Comparison of ENCODE assay signal across 15 cellular contexts in the genomic region with DNA sequence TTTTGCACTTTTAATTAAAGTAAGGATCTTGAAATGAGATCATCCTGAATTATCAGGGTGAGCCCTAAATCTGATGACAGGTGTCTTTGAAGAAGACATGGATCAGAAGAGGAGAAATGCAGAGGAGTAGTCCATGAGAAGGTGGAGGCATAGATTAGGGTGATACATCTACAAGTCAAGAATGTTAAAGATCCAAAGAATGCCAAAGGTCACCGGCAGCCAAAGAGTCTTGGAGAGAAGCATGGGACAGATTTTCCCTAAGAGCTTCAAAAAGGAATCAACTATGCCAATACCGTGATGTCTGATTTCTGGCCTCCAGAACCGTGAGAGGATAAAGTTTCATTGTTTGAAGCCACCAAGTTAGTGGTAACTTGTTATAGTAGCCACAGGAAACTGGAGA. TPM values are rescaled to one million over a fixed set of nuclear protein-coding genes. Genes with fewer than 3 reads are reported as not detected.
A peak's percentile ranks its signal among the peaks of the same experiment; 100 is the strongest.
DNase-seq lines count a peak whose midpoint lies in the region; ATAC-seq and TF ChIP-seq lines count a peak whose summit lies in the region.
"Had no signal": no experiment of that assay in that cellular context is flagged by ENCODE, and none has a peak within 500 bp of the region (broad histone marks: within the 10 kb centered on the region; RNA-seq: fewer than 3 reads in every experiment).

No MANE protein-coding gene starts in this region.

- no peak overlapping the region for H4K8ac ChIP-seq in mesendoderm (ENCODE audit: low read depth, low read length)

- H3K36me3 ChIP-seq in Caco-2 (ENCODE audit: control insufficient read depth, insufficient read depth, low read length) (no peaks in the 10 kb centered on the region), GM23338 (ENCODE audit: insufficient read depth) (no peaks in the 10 kb centered on the region), mesendoderm (ENCODE audit: control insufficient read depth, insufficient read depth, low read length) (no peaks in the 10 kb centered on the region)
- H3K36me3 ChIP-seq: BLaER1 treated with 17β-estradiol and CSF1 and Interleukin-3, amounts not matched to agents 10 nM and 100 nM; HAP-1 had no signal

- H4K20me1 ChIP-seq in GM23338 (replicated peaks; ENCODE audit: insufficient read depth) = no peaks in the 10 kb centered on the region
- H4K20me1 ChIP-seq: BLaER1 treated with 17β-estradiol and CSF1 and Interleukin-3, amounts not matched to agents 10 nM and 100 nM had no signal

- H3K56ac ChIP-seq in mesendoderm (ENCODE audit: low read length) = no peak overlapping the region

- POLR2A ChIA-PET in Caco-2 (lab: Charles Lee) (no interaction called here), WTC11 (lab: Charles Lee) (no interaction called here)

- H3F3A ChIP-seq in GM23338 (replicated peaks; ENCODE audit: low read depth) = no peaks in the 10 kb centered on the region

- H3K27ac ChIP-seq in GM23338 (ENCODE audit: low read depth) (no peak overlapping the region), mesendoderm (ENCODE audit: low read depth, low read length) (no peak overlapping the region)
- H3K27ac ChIP-seq: BLaER1 treated with 17β-estradiol and CSF1 and Interleukin-3, amounts not matched to agents 10 nM and 100 nM had no signal

- intact Hi-C loops in Caco-2 (cut with micrococcal nuclease; ENCODE audit: unreplicated experiment) = loop anchor here (10.0 kb wide), 1 partner anchor 555 kb away; no protein-coding TSS in a partner anchor

- H3K9ac ChIP-seq in mesendoderm (ENCODE audit: low read length) = no peak overlapping the region
- H3K9ac ChIP-seq: BLaER1 treated with 17β-estradiol and CSF1 and Interleukin-3, amounts not matched to agents 10 nM and 100 nM had no signal

- no peak overlapping the region for H2BK120ac ChIP-seq in mesendoderm (ENCODE audit: low read depth, low read length)

- WGBS in mesendoderm (ENCODE audit: extremely low coverage, insufficient coverage, low lambda C conversion rate) = no CpG with 5 or more reads among the region's 3 CpGs

- no peak overlapping the region for H4K5ac ChIP-seq in mesendoderm (ENCODE audit: low read length)

- H3K27ac Mint-ChIP-seq in Caco-2 (ENCODE audit: unreplicated experiment) (no peak overlapping the region), GM23338 (no peak overlapping the region), WTC11 (no peak overlapping the region)
- H3K27ac Mint-ChIP-seq: B cell; CD8-positive, alpha-beta T cell had no signal

- no peak for TF ChIP-seq CTCF in Caco-2 (IDR thresholded peaks at IDR 0.05; ENCODE audit: insufficient read depth in 1 of 2, low read depth in 1 of 2, low read length in 1 of 2, severe bottlenecking in 1 of 2, unreplicated experiment in 1 of 2)
- no peak for TF ChIP-seq CTCF in GM23338 (conservative IDR thresholded peaks at IDR 0.05; ENCODE audit: low read depth in 2 of 2)
- TF ChIP-seq CTCF in WTC11 (IDR thresholded peaks at IDR 0.05) = no peak

- CTCF ChIA-PET in Caco-2 (lab: Charles Lee) (no interaction called here), WTC11 (lab: Charles Lee) (no interaction called here)

- H3K9me3 ChIP-seq in Caco-2 = peaks cover 5% of the 10 kb centered on the region; the same call in 1 of the 2 replicates
- H3K9me3 ChIP-seq: BLaER1 treated with 17β-estradiol and CSF1 and Interleukin-3, amounts not matched to agents 10 nM and 100 nM; HAP-1 had no signal

- H3K4me3 ChIP-seq in Caco-2 (ENCODE audit: low read depth, low read length) (no peak overlapping the region), GM23338 (no peak overlapping the region), mesendoderm (ENCODE audit: low read length) (no peak overlapping the region)
- H3K4me3 ChIP-seq: BLaER1 treated with 17β-estradiol and CSF1 and Interleukin-3, amounts not matched to agents 10 nM and 100 nM; HAP-1 had no signal

- H3K36me3 Mint-ChIP-seq in Caco-2 (ENCODE audit: insufficient read depth, unreplicated experiment) (peaks cover 9% of the 10 kb centered on the region), GM23338 (ENCODE audit: low read depth) (no peaks in the 10 kb centered on the region), WTC11 (no peaks in the 10 kb centered on the region)
- H3K36me3 Mint-ChIP-seq: CD8-positive, alpha-beta T cell had no signal

- H3K27me3 ChIP-seq in Caco-2 (replicated peaks; ENCODE audit: control insufficient read depth, insufficient read depth, low read length) = no peaks in the 10 kb centered on the region
- no peaks in the 10 kb centered on the region for H3K27me3 ChIP-seq in GM23338 (ENCODE audit: insufficient read depth)
- no peaks in the 10 kb centered on the region for H3K27me3 ChIP-seq in mesendoderm (ENCODE audit: insufficient read depth, low read length, poor library complexity)
- H3K27me3 ChIP-seq: BLaER1 treated with 17β-estradiol and CSF1 and Interleukin-3, amounts not matched to agents 10 nM and 100 nM had no signal

- H3K4me3 Mint-ChIP-seq in Caco-2 (ENCODE audit: unreplicated experiment) = no peak overlapping the region
- no peak overlapping the region for H3K4me3 Mint-ChIP-seq in GM23338
- no peak overlapping the region for H3K4me3 Mint-ChIP-seq in WTC11
- H3K4me3 Mint-ChIP-seq: B cell; CD8-positive, alpha-beta T cell had no signal

- H3K4ac ChIP-seq in mesendoderm (ENCODE audit: low read depth, low read length) = no peak overlapping the region

- BruUV-seq in Caco-2 (replicated peaks; lab: Mats Ljungman, UMichigan) = no TSS peak

- H3K4me2 ChIP-seq in GM23338 = no peak overlapping the region
- H3K4me2 ChIP-seq in mesendoderm (ENCODE audit: low read length) = no peak overlapping the region
- H3K4me2 ChIP-seq: BLaER1 treated with 17β-estradiol and CSF1 and Interleukin-3, amounts not matched to agents 10 nM and 100 nM had no signal

- DNase-seq in Caco-2 (peak; percentile 9 to 35), GM23338 (ENCODE audit: low spot score) (peak; percentile 18), WTC11 (ENCODE audit: low spot score) (no peak), mesendoderm (peak; percentile 65), dedifferentiated amniotic fluid mesenchymal stem cell (ENCODE audit: extremely low spot score) (no peak), NCI-H2196 (lab: John Stamatoyannopoulos, UW; ENCODE audit: unreplicated experiment) (no peak)
- DNase-seq: CD8-positive, alpha-beta T cell; GDM1 had no signal

- H3K4me1 Mint-ChIP-seq in Caco-2 (ENCODE audit: low read depth, unreplicated experiment) (peaks cover 7% of the 10 kb centered on the region), GM23338 (no peaks in the 10 kb centered on the region), WTC11 (peaks cover 4% of the 10 kb centered on the region; the same call in 1 of the 2 replicates)
- H3K4me1 Mint-ChIP-seq: B cell had no signal

- ATAC-seq in GM23338 (no peak), WTC11 (peak; percentile 49), HG03135 (IDR thresholded peaks at IDR 0.05; ENCODE audit: unreplicated experiment) (no peak)
- ATAC-seq: CD8-positive, alpha-beta T cell had no signal

- no peak overlapping the region for H3K23ac ChIP-seq in mesendoderm (ENCODE audit: low read length)

- H3K79me2 ChIP-seq in GM23338 (replicated peaks; ENCODE audit: insufficient read depth) (no peaks in the 10 kb centered on the region), mesendoderm (ENCODE audit: control insufficient read depth, insufficient read depth, low read length) (no peaks in the 10 kb centered on the region)

- no peak overlapping the region for H2AFZ ChIP-seq in GM23338

- H2BK5ac ChIP-seq in mesendoderm (ENCODE audit: low read length) = no peak overlapping the region

- H2BK15ac ChIP-seq in mesendoderm (replicated peaks; ENCODE audit: low read depth) = no peak overlapping the region

- no peak overlapping the region for H3K18ac ChIP-seq in mesendoderm (ENCODE audit: low read length)

- H3K9me3 Mint-ChIP-seq in Caco-2 (ENCODE audit: unreplicated experiment) = peaks cover 14% of the 10 kb centered on the region
- no peaks in the 10 kb centered on the region for H3K9me3 Mint-ChIP-seq in GM23338
- H3K9me3 Mint-ChIP-seq in WTC11 = peaks cover 6% of the 10 kb centered on the region; the same call in 1 of the 2 replicates

- H2AK5ac ChIP-seq in mesendoderm (ENCODE audit: low read length) = no peak overlapping the region

- H3K27me3 Mint-ChIP-seq in Caco-2 (ENCODE audit: insufficient read depth, unreplicated experiment) (no peaks in the 10 kb centered on the region), GM23338 (ENCODE audit: insufficient read depth, low read depth, poor library complexity) (no peaks in the 10 kb centered on the region), WTC11 (ENCODE audit: low read depth) (no peaks in the 10 kb centered on the region)
- H3K27me3 Mint-ChIP-seq: B cell had no signal

- H3K4me1 ChIP-seq in Caco-2 (no peaks in the 10 kb centered on the region; the same call in 1 of the 2 replicates), GM23338 (ENCODE audit: insufficient read depth) (no peaks in the 10 kb centered on the region), mesendoderm (ENCODE audit: control insufficient read depth, low read depth, low read length) (no peaks in the 10 kb centered on the region)
- H3K4me1 ChIP-seq: BLaER1 treated with 17β-estradiol and CSF1 and Interleukin-3, amounts not matched to agents 10 nM and 100 nM; HAP-1 had no signal

- no peaks in the 10 kb centered on the region for H3K9me2 ChIP-seq in GM23338 (ENCODE audit: insufficient read depth)

- no peaks in the 10 kb centered on the region for H3K79me1 ChIP-seq in mesendoderm (ENCODE audit: low read length)

TF ChIP-seq in GM23338, 12 proteins besides CTCF, POLR2A, EP300 and RAD21 (continues in another document):
- no peak for TF ChIP-seq JUNB (IDR thresholded peaks at IDR 0.05; ENCODE audit: unreplicated experiment)

TF ChIP-seq in WTC11, 78 proteins besides CTCF, POLR2A, EP300 and RAD21 (continues in another document):
- no peak for TF ChIP-seq ZNF416 (CRISPR knock-in tag; IDR thresholded peaks at IDR 0.05)
- TF ChIP-seq, protein P1, sequence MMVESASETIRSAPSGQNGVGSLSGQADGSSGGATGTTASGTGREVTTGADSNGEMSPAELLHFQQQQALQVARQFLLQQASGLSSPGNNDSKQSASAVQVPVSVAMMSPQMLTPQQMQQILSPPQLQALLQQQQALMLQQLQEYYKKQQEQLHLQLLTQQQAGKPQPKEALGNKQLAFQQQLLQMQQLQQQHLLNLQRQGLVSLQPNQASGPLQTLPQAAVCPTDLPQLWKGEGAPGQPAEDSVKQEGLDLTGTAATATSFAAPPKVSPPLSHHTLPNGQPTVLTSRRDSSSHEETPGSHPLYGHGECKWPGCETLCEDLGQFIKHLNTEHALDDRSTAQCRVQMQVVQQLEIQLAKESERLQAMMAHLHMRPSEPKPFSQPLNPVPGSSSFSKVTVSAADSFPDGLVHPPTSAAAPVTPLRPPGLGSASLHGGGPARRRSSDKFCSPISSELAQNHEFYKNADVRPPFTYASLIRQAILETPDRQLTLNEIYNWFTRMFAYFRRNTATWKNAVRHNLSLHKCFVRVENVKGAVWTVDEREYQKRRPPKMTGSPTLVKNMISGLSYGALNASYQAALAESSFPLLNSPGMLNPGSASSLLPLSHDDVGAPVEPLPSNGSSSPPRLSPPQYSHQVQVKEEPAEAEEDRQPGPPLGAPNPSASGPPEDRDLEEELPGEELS (CRISPR knock-in tag; IDR thresholded peaks at IDR 0.05) = no peak
- TF ChIP-seq ESRRA (CRISPR knock-in tag; IDR thresholded peaks at IDR 0.05; ENCODE audit: borderline replicate concordance) = no peak

RNA-seq across cellular contexts. Expression of a gene that starts 59.0 kb away (rescaled TPM):
- not detected in 2 replicates for total RNA-seq in Caco-2 (2022)
- not detected in 2 replicates for total RNA-seq in GM23338 (2014; rRNA removed; shearing (Covaris generic))
- not detected in 2 replicates for polyA plus RNA-seq in GM23338 (2016; fragmentation: Nextera tagmentation; extraction: Ambion mirVana)
- 0.39 TPM in 1 of 3 replicates, not detected in the others for total RNA-seq in WTC11 (2021)
- 0.01 TPM for polyA plus RNA-seq in mesendoderm (2013, experiment 1 of 2)
- polyA plus RNA-seq in mesendoderm (2013, experiment 2 of 2) = not detected
- total RNA-seq: A172, H4, HT-29 had no signal

Comparison
In these comparisons a context has a peak if more than half of its experiments do, and no peak if none do; other contexts are left out.
1. DNase-seq: peak in Caco-2 (2 of 2), GM23338 (single experiment) and mesendoderm (single experiment); none in WTC11 (single experiment), dedifferentiated amniotic fluid mesenchymal stem cell (single experiment) and NCI-H2196 (single experiment).